ENCODE assay signal across 26 cellular contexts in genomic region chr15:79093352-79093935, GRCh38. TPM values are rescaled to one million over a fixed set of nuclear protein-coding genes. Genes with fewer than 3 reads are reported as not detected.
DNase-seq lines count a peak whose midpoint lies in the region; TF ChIP-seq lines count a peak whose summit lies in the region.
"Had no signal": no experiment of that assay in that cellular context is flagged by ENCODE, and none has a peak within 500 bp of the region (broad histone marks: within the 10 kb centered on the region; RNA-seq: fewer than 3 reads in every experiment).

No MANE protein-coding gene starts in this region.

- H3K4me3 Mint-ChIP-seq in CD14-positive monocyte (peak overlapping the region in 1 of 2 donors; percentile 39), type B pancreatic cell (peak overlapping the region; percentile 12)

- WGBS in transverse colon (ENCODE audit: low coverage in 1 of 2), 2 donors, result 25 to 62% methylated on average over 3 to 8 of the region's 8 CpGs

- H3K27me3 Mint-ChIP-seq in CD14-positive monocyte (ENCODE audit: low read depth in 3 of 3) (peaks cover 60 to 79% (median 66%) of the 10 kb centered on the region in 3 donors), type B pancreatic cell (peaks cover 87% of the 10 kb centered on the region)

- no peaks in the 10 kb centered on the region for H3K36me3 ChIP-seq in transverse colon
- H3K36me3 ChIP-seq: BE2C, SJSA1 had no signal

- TF ChIP-seq EP300 in Ishikawa (IDR thresholded peaks at IDR 0.05; ENCODE audit: borderline replicate concordance) (no peak), transverse colon (IDR thresholded peaks at IDR 0.05; ENCODE audit: low read depth) (no peak)

- H3K9me3 Mint-ChIP-seq in CD14-positive monocyte (peaks cover 0 to 7% (median 0%) of the 10 kb centered on the region in 7 donors), type B pancreatic cell (no peaks in the 10 kb centered on the region)
- H3K9me3 Mint-ChIP-seq: GM23338 had no signal

- TF ChIP-seq CTCF in CD14-positive monocyte (IDR thresholded peaks at IDR 0.05) (no peak), type B pancreatic cell (conservative IDR thresholded peaks at IDR 0.05) (no peak), transverse colon (IDR thresholded peaks at IDR 0.05) (no peak)

- no peaks in the 10 kb centered on the region for H3K9me3 ChIP-seq in transverse colon
- H3K9me3 ChIP-seq: BE2C, SJSA1 had no signal

- in situ Hi-C loops in transverse colon (cut with MboI; ENCODE audit: low pct_ligation_motif_present in 1 of 4, low pct_unique_long_range_greater_than_20kb in 1 of 4, low sequenced_read_pairs in 3 of 4), result no loop called here

- peak; percentile 12 for DNase-seq in CD14-positive monocyte (ENCODE audit: low spot score)
- DNase-seq in islet precursor cell, result peak; percentile 20
- peak; percentile 40 for DNase-seq in type B pancreatic cell (ENCODE audit: extremely low spot score, unreplicated experiment)
- DNase-seq in NCI-H510A treated with DMSO at 0.1 percent for 48 hours (lab: John Stamatoyannopoulos, UW), result no peak
- no peak for DNase-seq in NCI-H524 (lab: John Stamatoyannopoulos, UW)
- DNase-seq in transverse colon, result no peak
- DNase-seq: BE2C; Calu3; DMS79 treated with DMSO at 0.1 percent for 48 hours; GF-D8; HCEC 1CT; IMR-90; NCI-H1092 treated with DMSO at 0.1 percent for 48 hours; NCI-H1436; NCI-H187; NCI-H2081 treated with DMSO at 0.1 percent for 48 hours; NCI-H2171; NCI-H526; NCI-H82; NK-92 treated with Interleukin-12 subunit alpha and Interleukin-12 subunit beta, amount 100 ng/mL, for 24 hours; PC-3; Right ventricle myocardium superior had no signal

- intact Hi-C loops in CD14-positive monocyte (cut with micrococcal nuclease), result no loop called here
- intact Hi-C loops in transverse colon (cut with DNase I; ENCODE audit: low total_unique reads), result no loop called here

- no peak overlapping the region for H3K4me3 ChIP-seq in transverse colon
- H3K4me3 ChIP-seq: GM23338, SJSA1 had no signal

- peaks cover 6% of the 10 kb centered on the region for H3K4me1 Mint-ChIP-seq in CD14-positive monocyte
- H3K4me1 Mint-ChIP-seq in type B pancreatic cell (ENCODE audit: unreplicated experiment), result no peaks in the 10 kb centered on the region

- peaks cover 0 to 21% (median 16%) of the 10 kb centered on the region in 4 donors for H3K4me1 ChIP-seq in transverse colon
- H3K4me1 ChIP-seq: BE2C had no signal

- H3K27ac ChIP-seq in transverse colon, result no peak overlapping the region
- H3K27ac ChIP-seq: KMS-11, SJSA1 had no signal

- peaks cover 0 to 3% of the 10 kb centered on the region in 2 donors for H3K36me3 Mint-ChIP-seq in CD14-positive monocyte
- no peaks in the 10 kb centered on the region for H3K36me3 Mint-ChIP-seq in type B pancreatic cell

- H3K27me3 ChIP-seq in transverse colon, result peaks cover 73% of the 10 kb centered on the region

- TF ChIP-seq POLR2A in transverse colon (IDR thresholded peaks at IDR 0.05), result no peak

- H3K27ac Mint-ChIP-seq in CD14-positive monocyte, result peak overlapping the region in 1 of 7 donors; percentile 46
- no peak overlapping the region for H3K27ac Mint-ChIP-seq in type B pancreatic cell
- H3K27ac Mint-ChIP-seq: GM23338 had no signal

- no peak for TF ChIP-seq RAD21 in Ishikawa (IDR thresholded peaks at IDR 0.05; ENCODE audit: low read depth)

TF ChIP-seq in Ishikawa, 13 proteins besides CTCF, POLR2A, EP300 and RAD21:
- TF ChIP-seq USF1 (IDR thresholded peaks at IDR 0.05) (peak; percentile 51), YY1 (IDR thresholded peaks at IDR 0.05; ENCODE audit: low read depth) (no peak), EGR1 (IDR thresholded peaks at IDR 0.05) (no peak), FOXM1 (IDR thresholded peaks at IDR 0.05; ENCODE audit: borderline replicate concordance, low read depth) (no peak), REST (IDR thresholded peaks at IDR 0.05; ENCODE audit: low read depth) (no peak), NFIC (IDR thresholded peaks at IDR 0.05) (no peak), MAX (IDR thresholded peaks at IDR 0.05) (no peak), TAF1 (IDR thresholded peaks at IDR 0.05; ENCODE audit: low read depth) (no peak)

RNA-seq across cellular contexts. Expression of gene RASGRF1, which starts 2.9 kb away (rescaled TPM):
- polyA plus RNA-seq in CD14-positive monocyte, result not detected
- total RNA-seq in type B pancreatic cell (ENCODE audit: low replicate concordance), result 0.41 and 1.5 TPM in 2 replicates
- under 1 TPM in 3 of 4 donors, not detected in 1; 0.14 to 0.75 (median 0.64) TPM for total RNA-seq in transverse colon
- total RNA-seq: PC-3, Right ventricle myocardium superior had no signal

Comparison
In these comparisons a context has a peak if more than half of its experiments do, and no peak if none do; other contexts are left out.
1. DNase-seq: peak in CD14-positive monocyte (single experiment), islet precursor cell (single experiment) and type B pancreatic cell (single experiment); none in NCI-H510A treated with DMSO at 0.1 percent for 48 hours (single experiment), NCI-H524 (0 of 2) and transverse colon (single experiment).